Comparison of ENCODE assay signal across 9 cellular contexts in the genomic region with DNA sequence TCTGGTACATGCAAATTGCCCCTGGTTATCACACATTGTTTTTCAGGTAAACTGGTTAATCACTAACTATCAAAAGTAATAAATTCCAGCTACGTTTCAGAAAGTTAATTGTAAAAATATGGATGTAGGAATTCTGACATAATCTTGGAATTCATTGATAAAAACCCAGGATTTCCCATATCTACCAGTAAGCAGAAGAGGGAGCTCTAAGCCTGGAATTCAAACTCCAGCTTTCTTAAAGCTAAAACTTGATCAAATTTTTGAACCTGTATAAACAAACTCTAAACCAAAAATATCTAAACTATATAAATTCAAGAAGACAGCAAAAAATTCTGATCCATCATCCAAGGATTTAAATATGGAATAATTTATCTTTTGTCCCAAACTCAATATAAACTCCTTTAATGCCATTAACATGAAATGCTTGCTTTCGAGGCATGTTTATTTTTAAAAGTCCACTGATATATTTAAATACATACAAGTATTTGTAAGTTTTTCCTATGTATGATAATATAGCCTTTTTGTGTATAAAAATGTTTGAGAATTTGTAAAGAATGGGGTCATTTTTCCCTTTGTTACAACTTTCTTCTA.
DNase-seq lines count a peak whose midpoint lies in the region; TF ChIP-seq lines count a peak whose summit lies in the region.
"Had no signal": no experiment of that assay in that cellular context is flagged by ENCODE, and none has a peak within 500 bp of the region (broad histone marks: within the 10 kb centered on the region; RNA-seq: fewer than 3 reads in every experiment).

No MANE protein-coding gene starts in this region.

- H3K27me3 ChIP-seq in mesenchymal stem cell (ENCODE audit: control insufficient read depth in 1 of 2, insufficient read depth in 1 of 2, low read length in 2 of 2) = no peaks in the 10 kb centered on the region
- H3K27me3 ChIP-seq in effector memory CD4-positive, alpha-beta T cell (replicated peaks; ENCODE audit: control insufficient read depth, insufficient read depth, low read length, poor library complexity, severe bottlenecking) = no peaks in the 10 kb centered on the region

- H2BK15ac ChIP-seq in mesenchymal stem cell (ENCODE audit: low read depth, poor library complexity, severe bottlenecking) = no peak overlapping the region

- no peaks in the 10 kb centered on the region for H3K4me1 ChIP-seq in mesenchymal stem cell (ENCODE audit: control insufficient read depth, insufficient read depth, low read depth, low read length)
- no peaks in the 10 kb centered on the region for H3K4me1 ChIP-seq in effector memory CD4-positive, alpha-beta T cell (ENCODE audit: control insufficient read depth, insufficient read depth, low read length, poor library complexity, severe bottlenecking)

- H2BK120ac ChIP-seq in mesenchymal stem cell (ENCODE audit: low read depth, low read length) = no peak overlapping the region

- H3K9ac ChIP-seq in mesenchymal stem cell (ENCODE audit: low read length) = peak overlapping the region; percentile 21

- DNase-seq in CD1c-positive myeloid dendritic cell (ENCODE audit: extremely low spot score) (peak; percentile 47), LNCaP clone FGC (ENCODE audit: low read depth) (no peak), mesenchymal stem cell (peak; percentile 46), middle frontal gyrus (ENCODE audit: extremely low spot score, low spot score) (no peak), T-helper 2 cell (no peak), nucleus accumbens (lab: John Stamatoyannopoulos, UW) (no peak)
- no peak for DNase-seq in effector memory CD4-positive, alpha-beta T cell
- DNase-seq: stimulated activated CD8-positive, alpha-beta memory T cell treated with anti-CD3 and anti-CD28 coated beads, Interleukin-4, amount 100 ng/mL, for 48 hours had no signal

- H3K36me3 ChIP-seq in mesenchymal stem cell (ENCODE audit: control insufficient read depth in 1 of 2, insufficient read depth in 2 of 2, low read depth in 1 of 2, low read length in 2 of 2) = no peaks in the 10 kb centered on the region
- no peaks in the 10 kb centered on the region for H3K36me3 ChIP-seq in effector memory CD4-positive, alpha-beta T cell (ENCODE audit: control insufficient read depth, insufficient read depth, low read length)

- no peak overlapping the region for H3K27ac ChIP-seq in mesenchymal stem cell (ENCODE audit: low read length, poor library complexity, severe bottlenecking)
- H3K27ac ChIP-seq in effector memory CD4-positive, alpha-beta T cell (ENCODE audit: insufficient read depth, low read length, poor library complexity, severe bottlenecking) = no peak overlapping the region

- H2BK12ac ChIP-seq in mesenchymal stem cell (ENCODE audit: low read length in 2 of 2) = no peak overlapping the region

- no peaks in the 10 kb centered on the region for H3K79me1 ChIP-seq in mesenchymal stem cell (replicated peaks; ENCODE audit: low read length, poor library complexity, severe bottlenecking)

- H3K36me3 Mint-ChIP-seq in brain = no peaks in the 10 kb centered on the region

- no peak overlapping the region for H3K4me3 ChIP-seq in LNCaP clone FGC (ENCODE audit: low read depth, low read length)
- no peak overlapping the region for H3K4me3 ChIP-seq in mesenchymal stem cell (ENCODE audit: insufficient read depth in 1 of 2, low read depth in 1 of 2, low read length in 2 of 2)
- H3K4me3 ChIP-seq in effector memory CD4-positive, alpha-beta T cell (ENCODE audit: insufficient read depth, low read depth, low read length, poor library complexity, severe bottlenecking) = no peak overlapping the region

- H3K9me3 ChIP-seq in mesenchymal stem cell (ENCODE audit: control insufficient read depth, low read length) = no peaks in the 10 kb centered on the region
- H3K9me3 ChIP-seq in effector memory CD4-positive, alpha-beta T cell (ENCODE audit: control insufficient read depth, low read length) = no peaks in the 10 kb centered on the region

- no peak overlapping the region for H2AK5ac ChIP-seq in mesenchymal stem cell (ENCODE audit: low read length, severe bottlenecking)

- no peak overlapping the region for H3K4me2 ChIP-seq in mesenchymal stem cell (ENCODE audit: low read length, poor library complexity, severe bottlenecking)

- no peak overlapping the region for H3K14ac ChIP-seq in mesenchymal stem cell (ENCODE audit: low read length in 2 of 2)

- H4K8ac ChIP-seq in mesenchymal stem cell (ENCODE audit: low read length) = no peak overlapping the region

- no peak overlapping the region for H4K91ac ChIP-seq in mesenchymal stem cell (ENCODE audit: low read length)

- H3K4me3 Mint-ChIP-seq in brain = no peak overlapping the region

- H2AFZ ChIP-seq in mesenchymal stem cell (ENCODE audit: low read depth, low read length) = no peak overlapping the region

- peaks cover 7% of the 10 kb centered on the region for H3K4me1 Mint-ChIP-seq in brain

- no peaks in the 10 kb centered on the region for H3K27me3 Mint-ChIP-seq in brain

- no peak overlapping the region for H2BK5ac ChIP-seq in mesenchymal stem cell (ENCODE audit: low read depth, low read length, poor library complexity, severe bottlenecking)

- no peak overlapping the region for H3K18ac ChIP-seq in mesenchymal stem cell (ENCODE audit: low read depth in 1 of 2, low read length in 2 of 2)

- peak; percentile 64 for TF ChIP-seq CTCF in LNCaP clone FGC (IDR thresholded peaks at IDR 0.05; ENCODE audit: control insufficient read depth, extremely low read depth, insufficient read depth)
- TF ChIP-seq CTCF in brain (conservative IDR thresholded peaks at IDR 0.05) = peak; percentile 89 to 91

- peaks cover 0 to under 1% (median 0%) of the 10 kb centered on the region in 5 experiments for H3K9me3 Mint-ChIP-seq in brain

- no CpG with 5 or more reads among the region's 2 CpGs for WGBS in mesenchymal stem cell

- no peak overlapping the region for H3K4ac ChIP-seq in mesenchymal stem cell (ENCODE audit: low read depth in 1 of 2, low read length in 2 of 2)

- H3K23ac ChIP-seq in mesenchymal stem cell (ENCODE audit: low read length in 2 of 2) = no peak overlapping the region

- H3K27ac Mint-ChIP-seq in brain = no peak overlapping the region

Comparison
In these comparisons a context has a peak if more than half of its experiments do, and no peak if none do; other contexts are left out.
1. DNase-seq: peak in CD1c-positive myeloid dendritic cell (single experiment) and mesenchymal stem cell (single experiment); none in LNCaP clone FGC (single experiment), effector memory CD4-positive, alpha-beta T cell (0 of 3), middle frontal gyrus (single experiment), T-helper 2 cell (0 of 5) and nucleus accumbens (0 of 56).